In the genomic region with DNA sequence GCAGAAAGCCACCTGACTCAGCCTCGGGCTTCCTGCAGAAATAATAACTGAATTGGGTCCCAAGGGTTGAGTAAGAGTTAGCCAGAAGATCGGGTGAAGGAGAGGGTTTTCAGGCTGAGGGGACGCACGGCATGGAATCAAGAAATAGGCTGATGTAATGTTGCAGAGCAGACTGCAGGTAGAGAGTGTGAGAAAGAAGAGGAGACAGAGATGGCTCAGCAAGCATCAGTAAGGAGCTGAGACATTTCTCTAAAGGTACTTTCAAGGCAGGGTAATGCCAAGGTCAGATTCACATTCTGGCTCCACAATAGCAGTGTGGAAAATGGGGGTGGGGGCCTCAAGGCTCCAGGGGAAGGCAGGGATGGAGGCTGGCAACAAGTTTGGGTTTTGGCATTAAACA, we compare ENCODE assay signal across 21 cellular contexts. TPM values are rescaled to one million over a fixed set of nuclear protein-coding genes. Genes with fewer than 3 reads are reported as not detected.
A peak's percentile ranks its signal among the peaks of the same experiment; 100 is the strongest.
DNase-seq lines count a peak whose midpoint lies in the region; ATAC-seq and TF ChIP-seq lines count a peak whose summit lies in the region.
"Had no signal": no experiment of that assay in that cellular context is flagged by ENCODE, and none has a peak within 500 bp of the region (broad histone marks: within the 10 kb centered on the region; RNA-seq: fewer than 3 reads in every experiment).

No MANE protein-coding gene starts in this region.

- H3K27ac Mint-ChIP-seq in activated naive CD8-positive, alpha-beta T cell treated with anti-CD3 and anti-CD28 coated beads for 36 hours: peak overlapping the region; percentile 14
- H3K27ac Mint-ChIP-seq in activated naive CD8-positive, alpha-beta T cell treated with anti-CD3 and anti-CD28 coated beads, Interleukin-2, amount 50 U/mL, for 24 hours: no peak overlapping the region
- H3K27ac Mint-ChIP-seq in T-helper 17 cell (no peak overlapping the region), type B pancreatic cell (peak overlapping the region; percentile 5)
- peak overlapping the region; percentile 65 to 94 for H3K27ac Mint-ChIP-seq in effector memory CD8-positive, alpha-beta T cell

- peaks cover 16% of the 10 kb centered on the region for H3K4me1 Mint-ChIP-seq in activated naive CD8-positive, alpha-beta T cell treated with anti-CD3 and anti-CD28 coated beads for 36 hours
- H3K4me1 Mint-ChIP-seq in activated naive CD8-positive, alpha-beta T cell treated with anti-CD3 and anti-CD28 coated beads, Interleukin-2, amount 50 U/mL, for 24 hours: peaks cover 11% of the 10 kb centered on the region
- peaks cover 20% of the 10 kb centered on the region for H3K4me1 Mint-ChIP-seq in T-helper 17 cell
- peaks cover 40 to 48% of the 10 kb centered on the region in 2 donors for H3K4me1 Mint-ChIP-seq in effector memory CD8-positive, alpha-beta T cell (ENCODE audit: low read depth in 2 of 2)
- peaks cover 13% of the 10 kb centered on the region for H3K4me1 Mint-ChIP-seq in type B pancreatic cell (ENCODE audit: unreplicated experiment)

- no peak for DNase-seq in activated naive CD8-positive, alpha-beta T cell treated with anti-CD3 and anti-CD28 coated beads for 36 hours
- DNase-seq in activated naive CD8-positive, alpha-beta T cell treated with anti-CD3 and anti-CD28 coated beads, Interleukin-2, amount 50 U/mL, for 24 hours: no peak
- DNase-seq in T-helper 17 cell: no peak
- no peak for DNase-seq in effector memory CD8-positive, alpha-beta T cell
- DNase-seq in type B pancreatic cell (ENCODE audit: extremely low spot score, unreplicated experiment): no peak
- DNase-seq in nucleus accumbens (lab: John Stamatoyannopoulos, UW): no peak
- no peak for DNase-seq in NCI-H1105 treated with DMSO at 0.1 percent for 48 hours (lab: John Stamatoyannopoulos, UW)
- DNase-seq: activated gamma-delta T cell treated with Interleukin-2 at 50 U/mL for 16 hours; Calu3; DMS79 treated with DMSO at 0.1 percent for 48 hours; effector CD4-positive, alpha-beta T cell; H7; heart right ventricle; KG1; lower lobe of right lung; naive thymus-derived CD8-positive, alpha-beta T cell; NCI-H1436; NCI-H446 treated with DMSO at 0.1 percent for 48 hours; ovary; small intestine; stimulated activated CD4-positive, alpha-beta T cell treated with anti-CD3 and anti-CD28 coated beads, Interleukin-1b, Interleukin-23, amount 100 ng/mL, for 48 hours had no signal

- TF ChIP-seq CTCF in type B pancreatic cell (conservative IDR thresholded peaks at IDR 0.05): no peak

- no peak overlapping the region for H3K4me3 Mint-ChIP-seq in activated naive CD8-positive, alpha-beta T cell treated with anti-CD3 and anti-CD28 coated beads for 36 hours
- H3K4me3 Mint-ChIP-seq in activated naive CD8-positive, alpha-beta T cell treated with anti-CD3 and anti-CD28 coated beads, Interleukin-2, amount 50 U/mL, for 24 hours: no peak overlapping the region
- H3K4me3 Mint-ChIP-seq in T-helper 17 cell (peak overlapping the region; percentile 57), type B pancreatic cell (no peak overlapping the region)
- H3K4me3 Mint-ChIP-seq in effector memory CD8-positive, alpha-beta T cell: peak overlapping the region in 1 of 2 donors; percentile 18
- H3K4me3 Mint-ChIP-seq: naive thymus-derived CD8-positive, alpha-beta T cell had no signal

- no peaks in the 10 kb centered on the region for H3K9me3 Mint-ChIP-seq in activated naive CD8-positive, alpha-beta T cell treated with anti-CD3 and anti-CD28 coated beads for 36 hours
- no peaks in the 10 kb centered on the region for H3K9me3 Mint-ChIP-seq in activated naive CD8-positive, alpha-beta T cell treated with anti-CD3 and anti-CD28 coated beads, Interleukin-2, amount 50 U/mL, for 24 hours
- no peaks in the 10 kb centered on the region for H3K9me3 Mint-ChIP-seq in effector memory CD8-positive, alpha-beta T cell
- H3K9me3 Mint-ChIP-seq in type B pancreatic cell: peaks cover 7% of the 10 kb centered on the region
- H3K9me3 Mint-ChIP-seq: naive thymus-derived CD8-positive, alpha-beta T cell had no signal

- H3K27me3 Mint-ChIP-seq in activated naive CD8-positive, alpha-beta T cell treated with anti-CD3 and anti-CD28 coated beads for 36 hours: no peaks in the 10 kb centered on the region
- H3K27me3 Mint-ChIP-seq in activated naive CD8-positive, alpha-beta T cell treated with anti-CD3 and anti-CD28 coated beads, Interleukin-2, amount 50 U/mL, for 24 hours: no peaks in the 10 kb centered on the region
- H3K27me3 Mint-ChIP-seq in T-helper 17 cell (no peaks in the 10 kb centered on the region), type B pancreatic cell (no peaks in the 10 kb centered on the region)
- H3K27me3 Mint-ChIP-seq in effector memory CD8-positive, alpha-beta T cell: no peaks in the 10 kb centered on the region
- H3K27me3 Mint-ChIP-seq: naive thymus-derived CD8-positive, alpha-beta T cell had no signal

- ATAC-seq in activated naive CD8-positive, alpha-beta T cell treated with anti-CD3 and anti-CD28 coated beads, Interleukin-2, amount 50 U/mL, for 24 hours: no peak
- no peak for ATAC-seq in T-helper 17 cell
- ATAC-seq in effector memory CD8-positive, alpha-beta T cell (replicated peaks): no peak
- ATAC-seq: heart right ventricle; lower lobe of right lung; naive thymus-derived CD8-positive, alpha-beta T cell had no signal

- no peaks in the 10 kb centered on the region for H3K9me3 ChIP-seq in T-helper 17 cell (ENCODE audit: control insufficient read depth, low read length, poor library complexity, severe bottlenecking)
- H3K9me3 ChIP-seq: heart right ventricle, lower lobe of right lung, ovary had no signal

- H3K36me3 Mint-ChIP-seq in activated naive CD8-positive, alpha-beta T cell treated with anti-CD3 and anti-CD28 coated beads for 36 hours: peaks cover 20% of the 10 kb centered on the region
- peaks cover 32% of the 10 kb centered on the region for H3K36me3 Mint-ChIP-seq in activated naive CD8-positive, alpha-beta T cell treated with anti-CD3 and anti-CD28 coated beads, Interleukin-2, amount 50 U/mL, for 24 hours (ENCODE audit: low read depth)
- H3K36me3 Mint-ChIP-seq in T-helper 17 cell (ENCODE audit: low read depth) (no peaks in the 10 kb centered on the region), type B pancreatic cell (peaks cover 9% of the 10 kb centered on the region)
- peaks cover 20% of the 10 kb centered on the region for H3K36me3 Mint-ChIP-seq in effector memory CD8-positive, alpha-beta T cell (ENCODE audit: insufficient read depth)

RNA-seq across cellular contexts. Expression of gene HIRA, which starts 18.6 kb away (rescaled TPM):
- total RNA-seq in activated naive CD8-positive, alpha-beta T cell treated with anti-CD3 and anti-CD28 coated beads for 36 hours: 10 to 100 TPM; 42.9 to 47.6 TPM
- total RNA-seq in T-helper 17 cell (10 to 100 TPM; 23.1 to 24.9 TPM), type B pancreatic cell (ENCODE audit: low replicate concordance) (38.3 and 43.3 TPM in 2 replicates)

RNA-seq across cellular contexts. Expression of gene MRPL40, which starts 19.4 kb away (rescaled TPM):
- total RNA-seq in activated naive CD8-positive, alpha-beta T cell treated with anti-CD3 and anti-CD28 coated beads for 36 hours: 10 to 100 TPM; 47.7 to 48.3 TPM
- total RNA-seq in T-helper 17 cell (10 to 100 TPM; 10.2 to 11.1 TPM), type B pancreatic cell (ENCODE audit: low replicate concordance) (21.4 and 24.7 TPM in 2 replicates)

RNA-seq across cellular contexts. Expression of gene C22orf39, which starts 34.6 kb away (rescaled TPM):
- total RNA-seq in activated naive CD8-positive, alpha-beta T cell treated with anti-CD3 and anti-CD28 coated beads for 36 hours: 10 to 100 TPM; 21.7 to 23.6 TPM
- total RNA-seq in T-helper 17 cell (10 to 100 TPM; 31.6 to 32.7 TPM), type B pancreatic cell (ENCODE audit: low replicate concordance) (30.3 and 31.6 TPM in 2 replicates)

Comparison
In these comparisons a context has a peak if more than half of its experiments do, and no peak if none do; other contexts are left out.
1. H3K27ac Mint-ChIP-seq: peak in activated naive CD8-positive, alpha-beta T cell treated with anti-CD3 and anti-CD28 coated beads for 36 hours (single experiment), effector memory CD8-positive, alpha-beta T cell (2 of 2) and type B pancreatic cell (single experiment); none in activated naive CD8-positive, alpha-beta T cell treated with anti-CD3 and anti-CD28 coated beads, Interleukin-2, amount 50 U/mL, for 24 hours (single experiment) and T-helper 17 cell (single experiment).